Comparison of ENCODE assay signal across 31 cellular contexts in genomic region chr14:104215706-104216334, GRCh38.
"Had no signal": no experiment of that assay in that cellular context is flagged by ENCODE, and none has a peak within 500 bp of the region (broad histone marks: within the 10 kb centered on the region; RNA-seq: fewer than 3 reads in every experiment).

No MANE protein-coding gene starts in this region.

- DNase-seq: activated CD4-positive, alpha-beta memory T cell treated with anti-CD3 and anti-CD28 coated beads for 36 hours; activated CD4-positive, alpha-beta T cell treated with anti-CD3 and anti-CD28 coated beads for 48 hours; activated CD4-positive, CD25-positive, alpha-beta regulatory T cell treated with anti-CD3 and anti-CD28 coated beads, Interleukin-2, amount 50 U/mL, for 72 hours; activated CD8-positive, alpha-beta memory T cell treated with anti-CD3 and anti-CD28 coated beads for 24 hours; activated naive CD4-positive, alpha-beta T cell treated with anti-CD3 and anti-CD28 coated beads, Interleukin-2, amount 50 U/mL, for 16 hours; activated naive CD8-positive, alpha-beta T cell treated with anti-CD3 and anti-CD28 coated beads, Interleukin-2, amount 10 ng/mL, durations not matched to agents 7 days and 5 days; activated T-cell treated with anti-CD3 and anti-CD28 coated beads, Interleukin-2, amount 50 U/mL, for 72 hours; adrenal gland; anterior cingulate cortex; central memory CD4-positive, alpha-beta T cell; NCI-H1092; NCI-H1417 treated with DMSO at 0.1 percent for 48 hours; NCI-H1694; NCI-H2029; NCI-H2107; NCI-H2171 treated with DMSO at 0.1 percent for 48 hours; NCI-H226; NCI-H526; NCI-H774; NK-92 treated with Interleukin-12 subunit alpha and Interleukin-12 subunit beta, amount 100 ng/mL, for 24 hours; OCI-M1; RPMI8226; SHP77 treated with DMSO at 0.1 percent for 48 hours; T-helper 17 cell; T-helper 9 cell had no signal

- H3K36me3 ChIP-seq: adrenal gland, breast epithelium had no signal

- H3K4me1 ChIP-seq: adrenal gland, breast epithelium had no signal

- H3K27ac ChIP-seq: adrenal gland, breast epithelium, KMS-11 had no signal

- H3K27me3 ChIP-seq: adrenal gland had no signal

- H3K27me3 Mint-ChIP-seq: activated CD4-positive, alpha-beta memory T cell treated with anti-CD3 and anti-CD28 coated beads for 36 hours had no signal

- H3K4me1 Mint-ChIP-seq: activated naive CD8-positive, alpha-beta T cell treated with anti-CD3 and anti-CD28 coated beads, Interleukin-2, amount 10 ng/mL, durations not matched to agents 7 days and 5 days; IgD-negative memory B cell; T-helper 17 cell had no signal

- H3K4me3 Mint-ChIP-seq: activated CD4-positive, alpha-beta memory T cell treated with anti-CD3 and anti-CD28 coated beads for 36 hours; activated naive CD8-positive, alpha-beta T cell treated with anti-CD3 and anti-CD28 coated beads, Interleukin-2, amount 10 ng/mL, durations not matched to agents 7 days and 5 days; activated T-cell treated with anti-CD3 and anti-CD28 coated beads, Interleukin-2, amount 50 U/mL, for 72 hours; IgD-negative memory B cell; T-helper 17 cell; WTC11 had no signal

- H3K4me3 ChIP-seq: adrenal gland, breast epithelium had no signal

- H3K36me3 Mint-ChIP-seq: activated CD4-positive, alpha-beta memory T cell treated with anti-CD3 and anti-CD28 coated beads for 36 hours; activated naive CD8-positive, alpha-beta T cell treated with anti-CD3 and anti-CD28 coated beads, Interleukin-2, amount 10 ng/mL, durations not matched to agents 7 days and 5 days; WTC11 had no signal

- H3K9me3 Mint-ChIP-seq: activated CD4-positive, alpha-beta memory T cell treated with anti-CD3 and anti-CD28 coated beads for 36 hours; activated naive CD8-positive, alpha-beta T cell treated with anti-CD3 and anti-CD28 coated beads, Interleukin-2, amount 10 ng/mL, durations not matched to agents 7 days and 5 days; activated T-cell treated with anti-CD3 and anti-CD28 coated beads, Interleukin-2, amount 50 U/mL, for 72 hours; activated T-helper 2 cell treated with anti-CD3 and anti-CD28 coated beads, Interferon-gamma antibody, Interleukin-2, Interleukin-4, amounts not matched to agents 10 μg/mL and 5 μg/mL and 100 μg/mL, durations not matched to agents 14 hours and 24 hours and 36 hours; IgD-negative memory B cell; WTC11 had no signal

- H3K27ac Mint-ChIP-seq: activated CD4-positive, alpha-beta memory T cell treated with anti-CD3 and anti-CD28 coated beads for 36 hours; activated naive CD8-positive, alpha-beta T cell treated with anti-CD3 and anti-CD28 coated beads, Interleukin-2, amount 10 ng/mL, durations not matched to agents 7 days and 5 days; activated T-cell treated with anti-CD3 and anti-CD28 coated beads, Interleukin-2, amount 50 U/mL, for 72 hours; activated T-helper 2 cell treated with anti-CD3 and anti-CD28 coated beads, Interferon-gamma antibody, Interleukin-2, Interleukin-4, amounts not matched to agents 10 μg/mL and 5 μg/mL and 100 μg/mL, durations not matched to agents 14 hours and 24 hours and 36 hours; IgD-negative memory B cell; T-helper 17 cell; WTC11 had no signal

- H3K4me2 ChIP-seq: KMS-11 had no signal

- H3K9me3 ChIP-seq: adrenal gland, breast epithelium had no signal

- H3K9ac ChIP-seq: KMS-11 had no signal

- ATAC-seq: activated T-cell treated with anti-CD3 and anti-CD28 coated beads, Interleukin-2, amount 50 U/mL, for 72 hours; Panc1; T-helper 17 cell; WTC11 had no signal
